Comparison of ENCODE assay signal across 1 cellular context in the genomic region with DNA sequence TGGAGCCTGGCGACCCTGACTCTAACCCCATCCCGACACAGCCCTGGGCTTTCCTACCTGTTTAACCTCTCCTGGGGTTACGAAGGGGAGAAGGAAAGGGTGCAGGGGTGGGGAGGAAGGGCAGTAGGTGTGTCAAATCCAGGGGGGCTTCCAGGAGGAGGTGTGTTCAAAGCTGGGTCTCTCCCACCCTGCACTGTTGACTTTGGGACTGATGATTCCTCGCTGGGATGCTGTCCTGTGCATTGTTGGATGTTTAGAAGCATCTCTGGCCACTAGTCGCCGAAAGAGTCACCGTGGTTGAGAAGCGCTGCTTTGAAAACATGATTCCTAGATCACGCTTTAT.
TF ChIP-seq lines count a peak whose summit lies in the region.

No MANE protein-coding gene starts in this region.

TF ChIP-seq in K562, 482 proteins besides CTCF, POLR2A, EP300 and RAD21:
- TF ChIP-seq ZC3H8 (IDR thresholded peaks at IDR 0.05) (no peak), ZNF197 (CRISPR knock-in tag; IDR thresholded peaks at IDR 0.05; ENCODE audit: low read depth) (no peak), BCOR (IDR thresholded peaks at IDR 0.05) (peak; percentile 60), ZNF830 (CRISPR knock-in tag; IDR thresholded peaks at IDR 0.05) (no peak), NFE2L1 (tag; IDR thresholded peaks at IDR 0.05; ENCODE audit: borderline replicate concordance, low read depth) (no peak), RFX7 (CRISPR knock-in tag; IDR thresholded peaks at IDR 0.05) (no peak), SREBF2 (CRISPR knock-in tag; IDR thresholded peaks at IDR 0.05) (no peak), ILF3 (IDR thresholded peaks at IDR 0.05; ENCODE audit: borderline replicate concordance) (no peak), ZNF324 (CRISPR knock-in tag; IDR thresholded peaks at IDR 0.05) (no peak), POLR2AphosphoS2 (IDR thresholded peaks at IDR 0.05; ENCODE audit: low read length) (no peak), ZBTB7A (IDR thresholded peaks at IDR 0.05; ENCODE audit: borderline replicate concordance, control insufficient read depth, low read depth, low read length) (no peak), PTBP1 (IDR thresholded peaks at IDR 0.05; ENCODE audit: low read depth, low read length) (no peak), RBM25 (IDR thresholded peaks at IDR 0.05; ENCODE audit: low read depth, low read length, severe bottlenecking) (peak; percentile 82), SMARCA5 (IDR thresholded peaks at IDR 0.05) (peak; percentile 13; the same call in 1 of the 2 replicates), NR4A1 (CRISPR knock-in tag; IDR thresholded peaks at IDR 0.05) (no peak), NR4A1 (tag; IDR thresholded peaks at IDR 0.05) (no peak), ZFP36 (IDR thresholded peaks at IDR 0.05; ENCODE audit: low read depth, low read length, partially characterized antibody) (peak; percentile 97)
- TF ChIP-seq, protein P1, sequence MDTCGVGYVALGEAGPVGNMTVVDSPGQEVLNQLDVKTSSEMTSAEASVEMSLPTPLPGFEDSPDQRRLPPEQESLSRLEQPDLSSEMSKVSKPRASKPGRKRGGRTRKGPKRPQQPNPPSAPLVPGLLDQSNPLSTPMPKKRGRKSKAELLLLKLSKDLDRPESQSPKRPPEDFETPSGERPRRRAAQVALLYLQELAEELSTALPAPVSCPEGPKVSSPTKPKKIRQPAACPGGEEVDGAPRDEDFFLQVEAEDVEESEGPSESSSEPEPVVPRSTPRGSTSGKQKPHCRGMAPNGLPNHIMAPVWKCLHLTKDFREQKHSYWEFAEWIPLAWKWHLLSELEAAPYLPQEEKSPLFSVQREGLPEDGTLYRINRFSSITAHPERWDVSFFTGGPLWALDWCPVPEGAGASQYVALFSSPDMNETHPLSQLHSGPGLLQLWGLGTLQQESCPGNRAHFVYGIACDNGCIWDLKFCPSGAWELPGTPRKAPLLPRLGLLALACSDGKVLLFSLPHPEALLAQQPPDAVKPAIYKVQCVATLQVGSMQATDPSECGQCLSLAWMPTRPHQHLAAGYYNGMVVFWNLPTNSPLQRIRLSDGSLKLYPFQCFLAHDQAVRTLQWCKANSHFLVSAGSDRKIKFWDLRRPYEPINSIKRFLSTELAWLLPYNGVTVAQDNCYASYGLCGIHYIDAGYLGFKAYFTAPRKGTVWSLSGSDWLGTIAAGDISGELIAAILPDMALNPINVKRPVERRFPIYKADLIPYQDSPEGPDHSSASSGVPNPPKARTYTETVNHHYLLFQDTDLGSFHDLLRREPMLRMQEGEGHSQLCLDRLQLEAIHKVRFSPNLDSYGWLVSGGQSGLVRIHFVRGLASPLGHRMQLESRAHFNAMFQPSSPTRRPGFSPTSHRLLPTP (IDR thresholded peaks at IDR 0.05; ENCODE audit: borderline replicate concordance, extremely low read depth, insufficient read length), result peak; percentile 6
TF ChIP-seq in K562: peak in this region for 5.
